In genomic region chr1:904271-904950, GRCh38 we compare ENCODE assay signal across 1 cellular context.
TF ChIP-seq lines count a peak whose summit lies in the region.

No MANE protein-coding gene starts in this region.

TF ChIP-seq in K562, 482 proteins besides CTCF, POLR2A, EP300 and RAD21 (continued from another document and continues in another):
- peak; percentile 91; the same call in 1 of the 2 replicates for TF ChIP-seq CBX1 (IDR thresholded peaks at IDR 0.05; ENCODE audit: low read depth)
- TF ChIP-seq RFX5 (IDR thresholded peaks at IDR 0.05; ENCODE audit: low read depth, low read length), result no peak
- TF ChIP-seq KLF1 (tag; IDR thresholded peaks at IDR 0.05), result no peak
- no peak for TF ChIP-seq ZNF696 (CRISPR knock-in tag; conservative IDR thresholded peaks at IDR 0.05)
- TF ChIP-seq ETV6 (IDR thresholded peaks at IDR 0.05; ENCODE audit: borderline replicate concordance in 1 of 2, low read depth in 2 of 2, low read length in 1 of 2), result no peak
- TF ChIP-seq ETV6 (CRISPR knock-in tag; IDR thresholded peaks at IDR 0.05; ENCODE audit: borderline replicate concordance), result peak; percentile 98
- peak; percentile 87 for TF ChIP-seq ZFP36 (IDR thresholded peaks at IDR 0.05; ENCODE audit: low read depth, low read length, partially characterized antibody)
- peak; percentile 83 for TF ChIP-seq GATAD2B (IDR thresholded peaks at IDR 0.05; ENCODE audit: borderline replicate concordance)
- TF ChIP-seq POLR2AphosphoS5 (IDR thresholded peaks at IDR 0.05; ENCODE audit: control insufficient read depth, insufficient read depth, low read depth, low read length), result peak; percentile 71
- peak; percentile 83; the same call in 1 of the 2 replicates for TF ChIP-seq ZBTB43 (CRISPR knock-in tag; IDR thresholded peaks at IDR 0.05)
- TF ChIP-seq POLR2AphosphoS2 (IDR thresholded peaks at IDR 0.05; ENCODE audit: low read length), result no peak
- TF ChIP-seq TFE3 (CRISPR knock-in tag; IDR thresholded peaks at IDR 0.05), result no peak
- TF ChIP-seq ZNF583 (CRISPR knock-in tag; IDR thresholded peaks at IDR 0.05), result 0 out of 2 replicates have a peak, but pooled peaks have one; percentile 40
- TF ChIP-seq GABPA (tag; conservative IDR thresholded peaks at IDR 0.05; ENCODE audit: low read depth), result no peak; the same call in 1 of the 2 replicates
- TF ChIP-seq ZBTB49 (CRISPR knock-in tag; IDR thresholded peaks at IDR 0.05; ENCODE audit: borderline replicate concordance), result no peak
- TF ChIP-seq, protein P1, sequence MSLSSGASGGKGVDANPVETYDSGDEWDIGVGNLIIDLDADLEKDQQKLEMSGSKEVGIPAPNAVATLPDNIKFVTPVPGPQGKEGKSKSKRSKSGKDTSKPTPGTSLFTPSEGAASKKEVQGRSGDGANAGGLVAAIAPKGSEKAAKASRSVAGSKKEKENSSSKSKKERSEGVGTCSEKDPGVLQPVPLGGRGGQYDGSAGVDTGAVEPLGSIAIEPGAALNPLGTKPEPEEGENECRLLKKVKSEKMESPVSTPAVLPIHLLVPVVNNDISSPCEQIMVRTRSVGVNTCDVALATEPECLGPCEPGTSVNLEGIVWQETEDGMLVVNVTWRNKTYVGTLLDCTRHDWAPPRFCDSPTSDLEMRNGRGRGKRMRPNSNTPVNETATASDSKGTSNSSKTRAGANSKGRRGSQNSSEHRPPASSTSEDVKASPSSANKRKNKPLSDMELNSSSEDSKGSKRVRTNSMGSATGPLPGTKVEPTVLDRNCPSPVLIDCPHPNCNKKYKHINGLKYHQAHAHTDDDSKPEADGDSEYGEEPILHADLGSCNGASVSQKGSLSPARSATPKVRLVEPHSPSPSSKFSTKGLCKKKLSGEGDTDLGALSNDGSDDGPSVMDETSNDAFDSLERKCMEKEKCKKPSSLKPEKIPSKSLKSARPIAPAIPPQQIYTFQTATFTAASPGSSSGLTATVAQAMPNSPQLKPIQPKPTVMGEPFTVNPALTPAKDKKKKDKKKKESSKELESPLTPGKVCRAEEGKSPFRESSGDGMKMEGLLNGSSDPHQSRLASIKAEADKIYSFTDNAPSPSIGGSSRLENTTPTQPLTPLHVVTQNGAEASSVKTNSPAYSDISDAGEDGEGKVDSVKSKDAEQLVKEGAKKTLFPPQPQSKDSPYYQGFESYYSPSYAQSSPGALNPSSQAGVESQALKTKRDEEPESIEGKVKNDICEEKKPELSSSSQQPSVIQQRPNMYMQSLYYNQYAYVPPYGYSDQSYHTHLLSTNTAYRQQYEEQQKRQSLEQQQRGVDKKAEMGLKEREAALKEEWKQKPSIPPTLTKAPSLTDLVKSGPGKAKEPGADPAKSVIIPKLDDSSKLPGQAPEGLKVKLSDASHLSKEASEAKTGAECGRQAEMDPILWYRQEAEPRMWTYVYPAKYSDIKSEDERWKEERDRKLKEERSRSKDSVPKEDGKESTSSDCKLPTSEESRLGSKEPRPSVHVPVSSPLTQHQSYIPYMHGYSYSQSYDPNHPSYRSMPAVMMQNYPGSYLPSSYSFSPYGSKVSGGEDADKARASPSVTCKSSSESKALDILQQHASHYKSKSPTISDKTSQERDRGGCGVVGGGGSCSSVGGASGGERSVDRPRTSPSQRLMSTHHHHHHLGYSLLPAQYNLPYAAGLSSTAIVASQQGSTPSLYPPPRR (CRISPR knock-in tag; IDR thresholded peaks at IDR 0.05; ENCODE audit: borderline replicate concordance), result peak; percentile 29; the same call in 1 of the 2 replicates
- no peak for TF ChIP-seq TOE1 (IDR thresholded peaks at IDR 0.05; ENCODE audit: borderline replicate concordance)
- peak; percentile 85; the same call in 1 of the 2 replicates for TF ChIP-seq TOE1 (CRISPR knock-in tag; IDR thresholded peaks at IDR 0.05; ENCODE audit: borderline replicate concordance, low read depth)
- TF ChIP-seq ZNF324 (CRISPR knock-in tag; IDR thresholded peaks at IDR 0.05), result no peak
- TF ChIP-seq, protein P2, sequence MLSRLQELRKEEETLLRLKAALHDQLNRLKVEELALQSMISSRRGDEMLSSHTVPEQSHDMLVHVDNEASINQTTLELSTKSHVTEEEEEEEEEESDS (CRISPR knock-in tag; IDR thresholded peaks at IDR 0.05), result no peak
- no peak for TF ChIP-seq KDM1A (IDR thresholded peaks at IDR 0.05)
- TF ChIP-seq NR2C1 (IDR thresholded peaks at IDR 0.05), result no peak
- TF ChIP-seq NR2C1 (tag; IDR thresholded peaks at IDR 0.05), result no peak
- TF ChIP-seq HOMEZ (CRISPR knock-in tag; IDR thresholded peaks at IDR 0.05), result no peak
- no peak for TF ChIP-seq HDAC2 (IDR thresholded peaks at IDR 0.05)
- TF ChIP-seq, protein P3, sequence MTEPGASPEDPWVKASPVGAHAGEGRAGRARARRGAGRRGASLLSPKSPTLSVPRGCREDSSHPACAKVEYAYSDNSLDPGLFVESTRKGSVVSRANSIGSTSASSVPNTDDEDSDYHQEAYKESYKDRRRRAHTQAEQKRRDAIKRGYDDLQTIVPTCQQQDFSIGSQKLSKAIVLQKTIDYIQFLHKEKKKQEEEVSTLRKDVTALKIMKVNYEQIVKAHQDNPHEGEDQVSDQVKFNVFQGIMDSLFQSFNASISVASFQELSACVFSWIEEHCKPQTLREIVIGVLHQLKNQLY (CRISPR knock-in tag; conservative IDR thresholded peaks at IDR 0.05), result 0 out of 4 replicates have a peak, but pooled peaks of 1 of the 2 experiments have one; percentile 59
- no peak for TF ChIP-seq ZBTB12 (CRISPR knock-in tag; IDR thresholded peaks at IDR 0.05)
- no peak for TF ChIP-seq PHB (CRISPR knock-in tag; IDR thresholded peaks at IDR 0.05)
- no peak for TF ChIP-seq SAP30 (IDR thresholded peaks at IDR 0.05; ENCODE audit: borderline replicate concordance, insufficient read depth, low read depth, low read length, poor library complexity, severe bottlenecking)
- peak; percentile 94 for TF ChIP-seq ZNF431 (CRISPR knock-in tag; IDR thresholded peaks at IDR 0.05)
- TF ChIP-seq MXI1 (IDR thresholded peaks at IDR 0.05; ENCODE audit: low read depth, low read length), result 0 out of 2 replicates have a peak, but pooled peaks have one; percentile 32
- TF ChIP-seq SMAD1 (IDR thresholded peaks at IDR 0.05; ENCODE audit: low read depth, low read length, partially characterized antibody), result peak; percentile 32
- 0 out of 4 replicates have a peak, but pooled peaks of 1 of the 2 experiments have one; percentile 50 for TF ChIP-seq BCLAF1 (IDR thresholded peaks at IDR 0.05; ENCODE audit: borderline replicate concordance in 1 of 2, control insufficient read depth in 1 of 2, low read depth in 2 of 2, low read length in 1 of 2)
- TF ChIP-seq DIDO1 (tag; IDR thresholded peaks at IDR 0.05; ENCODE audit: low read depth), result no peak
- no peak for TF ChIP-seq PREB (CRISPR knock-in tag; IDR thresholded peaks at IDR 0.05)
- no peak for TF ChIP-seq ZNF140 (CRISPR knock-in tag; IDR thresholded peaks at IDR 0.05)
- peak; percentile 63; the same call in 1 of the 2 replicates for TF ChIP-seq BHLHE40 (IDR thresholded peaks at IDR 0.05; ENCODE audit: low read length)
- no peak for TF ChIP-seq ATF6 (CRISPR knock-in tag; IDR thresholded peaks at IDR 0.05)
- TF ChIP-seq FOXK2 (conservative IDR thresholded peaks at IDR 0.05 in 1 of 2, IDR thresholded peaks at IDR 0.05 in 1 of 2; ENCODE audit: low read depth in 2 of 2), result no peak
